In genomic region chr21:38944903-38945302, GRCh38 we compare ENCODE assay signal across 14 cellular contexts.
"Had no signal": no experiment of that assay in that cellular context is flagged by ENCODE, and none has a peak within 500 bp of the region (broad histone marks: within the 10 kb centered on the region; RNA-seq: fewer than 3 reads in every experiment).

No MANE protein-coding gene starts in this region.

- H3K27ac ChIP-seq: coronary artery, gastroesophageal sphincter had no signal

- H3K4me1 ChIP-seq: gastroesophageal sphincter had no signal

- DNase-seq: activated CD4-positive, alpha-beta memory T cell treated with anti-CD3 and anti-CD28 coated beads for 36 hours; activated CD4-positive, alpha-beta T cell treated with anti-CD3 and anti-CD28 coated beads for 1 hour; activated naive CD8-positive, alpha-beta T cell treated with anti-CD3 and anti-CD28 coated beads, Interleukin-2, amount 10 ng/mL, durations not matched to agents 7 days and 5 days; activated T-cell treated with anti-CD3 and anti-CD28 coated beads, Interleukin-2, amount 50 U/mL, for 48 hours; aorta; effector CD4-positive, alpha-beta T cell; immature natural killer cell; left cardiac atrium; natural killer cell; stimulated activated CD4-positive, alpha-beta T cell treated with anti-CD3 and anti-CD28 coated beads, Interleukin-4, amount 100 ng/mL, for 24 hours; stomach had no signal

- H3K4me3 ChIP-seq: coronary artery, gastroesophageal sphincter, lung, stomach had no signal

- H3K4me3 Mint-ChIP-seq: activated CD4-positive, alpha-beta memory T cell treated with anti-CD3 and anti-CD28 coated beads for 36 hours; activated naive CD8-positive, alpha-beta T cell treated with anti-CD3 and anti-CD28 coated beads, Interleukin-2, amount 10 ng/mL, durations not matched to agents 7 days and 5 days; immature natural killer cell; natural killer cell had no signal

- H3K36me3 Mint-ChIP-seq: activated CD4-positive, alpha-beta memory T cell treated with anti-CD3 and anti-CD28 coated beads for 36 hours; activated naive CD8-positive, alpha-beta T cell treated with anti-CD3 and anti-CD28 coated beads, Interleukin-2, amount 10 ng/mL, durations not matched to agents 7 days and 5 days; immature natural killer cell; natural killer cell had no signal

- H3K27ac Mint-ChIP-seq: activated CD4-positive, alpha-beta memory T cell treated with anti-CD3 and anti-CD28 coated beads for 36 hours; activated naive CD8-positive, alpha-beta T cell treated with anti-CD3 and anti-CD28 coated beads, Interleukin-2, amount 10 ng/mL, durations not matched to agents 7 days and 5 days; immature natural killer cell; natural killer cell had no signal

- H3K27me3 ChIP-seq: gastroesophageal sphincter, stomach had no signal

- H3K27me3 Mint-ChIP-seq: activated naive CD8-positive, alpha-beta T cell treated with anti-CD3 and anti-CD28 coated beads, Interleukin-2, amount 10 ng/mL, durations not matched to agents 7 days and 5 days had no signal

- H3K4me1 Mint-ChIP-seq: activated naive CD8-positive, alpha-beta T cell treated with anti-CD3 and anti-CD28 coated beads, Interleukin-2, amount 10 ng/mL, durations not matched to agents 7 days and 5 days; immature natural killer cell; natural killer cell had no signal

- H3K9me3 Mint-ChIP-seq: activated CD4-positive, alpha-beta memory T cell treated with anti-CD3 and anti-CD28 coated beads for 36 hours; immature natural killer cell; natural killer cell had no signal

- ATAC-seq: gastroesophageal sphincter, left cardiac atrium, natural killer cell had no signal

- H3K9me3 ChIP-seq: gastroesophageal sphincter, stomach had no signal

- H3K36me3 ChIP-seq: gastroesophageal sphincter, stomach had no signal
